9 cellular contexts compared by ENCODE assay signal in the genomic region with DNA sequence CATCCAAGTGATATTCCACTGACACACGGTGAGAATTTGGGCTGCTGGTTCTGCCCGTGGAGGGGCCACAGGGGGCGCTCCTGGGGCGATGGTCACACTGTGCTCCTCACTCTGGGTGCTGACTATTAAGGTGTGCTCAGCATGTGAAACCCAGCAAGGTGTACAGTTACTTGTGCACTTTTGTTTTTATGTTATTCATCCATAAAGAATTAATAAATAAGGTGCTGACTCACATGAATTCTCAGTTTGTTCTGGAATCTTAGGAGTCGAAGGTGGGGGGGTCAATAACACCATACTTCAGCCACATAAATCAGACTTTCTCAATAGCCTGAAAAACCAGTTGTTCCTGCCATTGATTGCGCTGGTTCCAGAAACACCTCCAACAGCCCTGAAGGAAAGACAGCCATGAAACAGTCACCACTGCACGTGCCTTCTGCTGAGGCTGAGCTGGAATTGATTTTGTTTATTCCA. TPM values are rescaled to one million over a fixed set of nuclear protein-coding genes. Genes with fewer than 3 reads are reported as not detected.
DNase-seq lines count a peak whose midpoint lies in the region; ATAC-seq and TF ChIP-seq lines count a peak whose summit lies in the region.
"Had no signal": no experiment of that assay in that cellular context is flagged by ENCODE, and none has a peak within 500 bp of the region (broad histone marks: within the 10 kb centered on the region; RNA-seq: fewer than 3 reads in every experiment).

No MANE protein-coding gene starts in this region.

- no peaks in the 10 kb centered on the region for H3K9me3 ChIP-seq in gastrocnemius medialis

- H3K4me3 ChIP-seq in fibroblast of villous mesenchyme (ENCODE audit: low read depth, low read length) (no peak overlapping the region), gastrocnemius medialis (no peak overlapping the region)

- no peaks in the 10 kb centered on the region for H3K36me3 ChIP-seq in gastrocnemius medialis

- peak; percentile 32 to 54 for ATAC-seq in gastrocnemius medialis
- no peak for ATAC-seq in HG02588 (IDR thresholded peaks at IDR 0.05; ENCODE audit: unreplicated experiment)

- TF ChIP-seq CTCF in GM10248 (IDR thresholded peaks at IDR 0.05; ENCODE audit: control extremely low read depth, extremely low read depth, low read depth, missing control alignments) = peak; percentile 27
- TF ChIP-seq CTCF in fibroblast of villous mesenchyme (IDR thresholded peaks at IDR 0.05; ENCODE audit: insufficient read depth, low read depth, low read length) = peak; percentile 17
- no peak for TF ChIP-seq CTCF in gastrocnemius medialis (IDR thresholded peaks at IDR 0.05 in 4 of 5, conservative IDR thresholded peaks at IDR 0.05 in 1 of 5)

- H3K4me3 Mint-ChIP-seq in activated T-helper 2 cell treated with anti-CD3 and anti-CD28 coated beads, Interferon-gamma antibody, Interleukin-2, Interleukin-4, amounts not matched to agents 10 μg/mL and 5 μg/mL and 100 μg/mL, durations not matched to agents 14 hours and 24 hours and 36 hours (ENCODE audit: low read depth) = no peak overlapping the region

- no peaks in the 10 kb centered on the region for H3K27me3 ChIP-seq in gastrocnemius medialis

- H3K27ac Mint-ChIP-seq in activated T-helper 2 cell treated with anti-CD3 and anti-CD28 coated beads, Interferon-gamma antibody, Interleukin-2, Interleukin-4, amounts not matched to agents 10 μg/mL and 5 μg/mL and 100 μg/mL, durations not matched to agents 14 hours and 24 hours and 36 hours = no peak overlapping the region

- intact Hi-C loops in gastrocnemius medialis (cut with DNase I; ENCODE audit: low total_unique reads) = no loop called here
- intact Hi-C loops in activated T-helper 2 cell treated with anti-CD3 and anti-CD28 coated beads, Interferon-gamma antibody, Interleukin-2, Interleukin-4, amounts not matched to agents 10 μg/mL and 5 μg/mL and 100 μg/mL, durations not matched to agents 14 hours and 24 hours and 36 hours (cut with micrococcal nuclease) = no loop called here

- POLR2A ChIA-PET in GM10248 (lab: Yijun Ruan, JAX) = no interaction called here

- H3K27me3 Mint-ChIP-seq in activated T-helper 2 cell treated with anti-CD3 and anti-CD28 coated beads, Interferon-gamma antibody, Interleukin-2, Interleukin-4, amounts not matched to agents 10 μg/mL and 5 μg/mL and 100 μg/mL, durations not matched to agents 14 hours and 24 hours and 36 hours (ENCODE audit: low read depth) = peaks cover 9% of the 10 kb centered on the region

- in situ Hi-C loops in gastrocnemius medialis (cut with MboI; ENCODE audit: low sequenced_read_pairs in 4 of 4) = no loop called here

- peaks cover 9% of the 10 kb centered on the region for H3K4me1 Mint-ChIP-seq in activated T-helper 2 cell treated with anti-CD3 and anti-CD28 coated beads, Interferon-gamma antibody, Interleukin-2, Interleukin-4, amounts not matched to agents 10 μg/mL and 5 μg/mL and 100 μg/mL, durations not matched to agents 14 hours and 24 hours and 36 hours (ENCODE audit: low read depth)

- H3K36me3 Mint-ChIP-seq in activated T-helper 2 cell treated with anti-CD3 and anti-CD28 coated beads, Interferon-gamma antibody, Interleukin-2, Interleukin-4, amounts not matched to agents 10 μg/mL and 5 μg/mL and 100 μg/mL, durations not matched to agents 14 hours and 24 hours and 36 hours (ENCODE audit: low read depth) = no peaks in the 10 kb centered on the region

- H3K4me1 ChIP-seq in gastrocnemius medialis = peaks cover 28 to 32% of the 10 kb centered on the region in 2 donors

- H3K27ac ChIP-seq in gastrocnemius medialis = peak overlapping the region; percentile 60 to 69 (median 65)

- DNase-seq in GM10248 (ENCODE audit: extremely low spot score) = no peak
- peak; percentile 9 for DNase-seq in RPMI7951 (ENCODE audit: low read depth)
- peak; percentile 79 for DNase-seq in fibroblast of villous mesenchyme (ENCODE audit: low read depth)
- DNase-seq in gastrocnemius medialis = no peak
- DNase-seq in NCI-H510A treated with DMSO at 0.1 percent for 48 hours (lab: John Stamatoyannopoulos, UW) = no peak
- no peak for DNase-seq in HUDEP-2 (lab: John Stamatoyannopoulos, UW; ENCODE audit: unreplicated experiment in 76 of 76)
- DNase-seq in activated T-helper 2 cell treated with anti-CD3 and anti-CD28 coated beads, Interferon-gamma antibody, Interleukin-2, Interleukin-4, amounts not matched to agents 10 μg/mL and 5 μg/mL and 100 μg/mL, durations not matched to agents 14 hours and 24 hours and 36 hours (ENCODE audit: low spot score) = no peak
- DNase-seq: effector CD4-positive, alpha-beta T cell had no signal

- no peak for TF ChIP-seq POLR2A in gastrocnemius medialis (IDR thresholded peaks at IDR 0.05)

- CTCF ChIA-PET in GM10248 (lab: Yijun Ruan, JAX) = interaction anchor here (1.6 to 5.3 kb wide), 5 partner anchors 9 to 18 kb away, joined by 4 to 42 read pairs (median 27); no protein-coding TSS in a partner anchor

- no peaks in the 10 kb centered on the region for H3K9me3 Mint-ChIP-seq in activated T-helper 2 cell treated with anti-CD3 and anti-CD28 coated beads, Interferon-gamma antibody, Interleukin-2, Interleukin-4, amounts not matched to agents 10 μg/mL and 5 μg/mL and 100 μg/mL, durations not matched to agents 14 hours and 24 hours and 36 hours

RNA-seq across cellular contexts. Expression of a gene that starts 53.5 kb away (rescaled TPM):
- 0.39 TPM in 1 of 2 replicates, not detected in the other for total RNA-seq in RPMI7951 (2014; rRNA removed; shearing (Covaris generic))
- total RNA-seq in fibroblast of villous mesenchyme = not detected in 2 replicates
- not detected for total RNA-seq in gastrocnemius medialis
- total RNA-seq in activated T-helper 2 cell treated with anti-CD3 and anti-CD28 coated beads, Interferon-gamma antibody, Interleukin-2, Interleukin-4, amounts not matched to agents 10 μg/mL and 5 μg/mL and 100 μg/mL, durations not matched to agents 14 hours and 24 hours and 36 hours = not detected in 2 replicates

Comparison
In these comparisons a context has a peak if more than half of its experiments do, and no peak if none do; other contexts are left out.
1. DNase-seq: peak in RPMI7951 (single experiment) and fibroblast of villous mesenchyme (single experiment); none in GM10248 (single experiment), gastrocnemius medialis (0 of 2), NCI-H510A treated with DMSO at 0.1 percent for 48 hours (single experiment), HUDEP-2 (0 of 76) and activated T-helper 2 cell treated with anti-CD3 and anti-CD28 coated beads, Interferon-gamma antibody, Interleukin-2, Interleukin-4, amounts not matched to agents 10 μg/mL and 5 μg/mL and 100 μg/mL, durations not matched to agents 14 hours and 24 hours and 36 hours (single experiment).
2. CTCF ChIP-seq: peak in GM10248 (single experiment) and fibroblast of villous mesenchyme (single experiment); none in gastrocnemius medialis (0 of 5).